ENCODE assay signal across 26 cellular contexts in genomic region chr4:123919576-123920098, GRCh38.
"Had no signal": no experiment of that assay in that cellular context is flagged by ENCODE, and none has a peak within 500 bp of the region (broad histone marks: within the 10 kb centered on the region; RNA-seq: fewer than 3 reads in every experiment).

No MANE protein-coding gene starts in this region.

- H3K79me2 ChIP-seq: hepatocyte, parathyroid adenoma had no signal

- H3K36me3 ChIP-seq: esophagus squamous epithelium, gastrocnemius medialis, left ventricle myocardium inferior, lower lobe of right lung, neutrophil, sigmoid colon, spleen, thoracic aorta, tibial nerve, upper lobe of left lung, uterus had no signal

- H3K4me1 Mint-ChIP-seq: natural killer cell; stimulated activated memory B cell treated with anti-CD40 and anti-IgM and Interleukin-4, amounts not matched to agents 10 μg/mL and 1 μg/mL and 100 μg/mL, for 72 hours had no signal

- H2AFZ ChIP-seq: hepatocyte, parathyroid adenoma had no signal

- H3K4me2 ChIP-seq: hepatocyte had no signal

- DNase-seq: cerebellar nuclear complex; cortex of kidney; effector memory CD8-positive, alpha-beta T cell; erythroblast; esophagus squamous epithelium; gastrocnemius medialis; head of caudate nucleus; left colon; left ventricle myocardium inferior; lower lobe of right lung; natural killer cell; right cardiac atrium; sigmoid colon; spleen; stimulated activated CD4-positive, alpha-beta T cell treated with anti-CD3 and anti-CD28 coated beads, Interleukin-4, amount 100 ng/mL, for 4 hours; stimulated activated naive CD8-positive, alpha-beta T cell treated with anti-CD3 and anti-CD28 coated beads, Interleukin-15, Interleukin-2, amounts not matched to agents 100 U/mL and 50 U/mL, for 24 hours; upper lobe of left lung; uterus had no signal

- FAIRE-seq: endometrium had no signal

- H3K9ac ChIP-seq: parathyroid adenoma had no signal

- ATAC-seq: effector memory CD8-positive, alpha-beta T cell; gastrocnemius medialis; left colon; lower lobe of right lung; natural killer cell; stimulated activated memory B cell treated with anti-CD40 and anti-IgM and Interleukin-4, amounts not matched to agents 10 μg/mL and 1 μg/mL and 100 μg/mL, for 72 hours; stimulated activated naive CD8-positive, alpha-beta T cell treated with anti-CD3 and anti-CD28 coated beads, Interleukin-15, Interleukin-2, amounts not matched to agents 100 U/mL and 50 U/mL, for 24 hours had no signal

- H3K9me3 Mint-ChIP-seq: natural killer cell; stimulated activated memory B cell treated with anti-CD40 and anti-IgM and Interleukin-4, amounts not matched to agents 10 μg/mL and 1 μg/mL and 100 μg/mL, for 72 hours had no signal

- H3K4me3 Mint-ChIP-seq: effector memory CD8-positive, alpha-beta T cell; natural killer cell; stimulated activated memory B cell treated with anti-CD40 and anti-IgM and Interleukin-4, amounts not matched to agents 10 μg/mL and 1 μg/mL and 100 μg/mL, for 72 hours had no signal

- H3K36me3 Mint-ChIP-seq: natural killer cell; stimulated activated memory B cell treated with anti-CD40 and anti-IgM and Interleukin-4, amounts not matched to agents 10 μg/mL and 1 μg/mL and 100 μg/mL, for 72 hours had no signal

- H3K4me1 ChIP-seq: esophagus squamous epithelium, parathyroid adenoma, sigmoid colon, spleen, tibial nerve, uterus had no signal

- H3K27me3 ChIP-seq: esophagus squamous epithelium, gastrocnemius medialis, hepatocyte, neutrophil, sigmoid colon, spleen, tibial nerve, upper lobe of left lung, uterus had no signal

- H3K27me3 Mint-ChIP-seq: effector memory CD8-positive, alpha-beta T cell; progenitor cell of endocrine pancreas; stimulated activated memory B cell treated with anti-CD40 and anti-IgM and Interleukin-4, amounts not matched to agents 10 μg/mL and 1 μg/mL and 100 μg/mL, for 72 hours had no signal

- H3K27ac Mint-ChIP-seq: effector memory CD8-positive, alpha-beta T cell; natural killer cell; progenitor cell of endocrine pancreas; stimulated activated memory B cell treated with anti-CD40 and anti-IgM and Interleukin-4, amounts not matched to agents 10 μg/mL and 1 μg/mL and 100 μg/mL, for 72 hours had no signal

- H3K4me3 ChIP-seq: esophagus squamous epithelium, gastrocnemius medialis, hepatocyte, left ventricle myocardium inferior, lower lobe of right lung, sigmoid colon, spleen, thoracic aorta, tibial nerve, upper lobe of left lung, uterus had no signal

- H3K27ac ChIP-seq: esophagus squamous epithelium, hepatocyte, left ventricle myocardium inferior, lower lobe of right lung, neutrophil, parathyroid adenoma, sigmoid colon, spleen, thoracic aorta, tibial nerve, upper lobe of left lung, uterus had no signal

- H3K9me3 ChIP-seq: esophagus squamous epithelium, gastrocnemius medialis, left ventricle myocardium inferior, lower lobe of right lung, neutrophil, sigmoid colon, spleen, thoracic aorta, tibial nerve, upper lobe of left lung, uterus had no signal
